ENCODE assay signal across 12 cellular contexts in genomic region chr11:102664001-102664752, GRCh38. TPM values are rescaled to one million over a fixed set of nuclear protein-coding genes. Genes with fewer than 3 reads are reported as not detected.
DNase-seq lines count a peak whose midpoint lies in the region; TF ChIP-seq lines count a peak whose summit lies in the region.
"Had no signal": no experiment of that assay in that cellular context is flagged by ENCODE, and none has a peak within 500 bp of the region (broad histone marks: within the 10 kb centered on the region; RNA-seq: fewer than 3 reads in every experiment).

No MANE protein-coding gene starts in this region.

- H3K23ac ChIP-seq in trophoblast cell (ENCODE audit: low read length) = no peak overlapping the region

- H3K4me1 ChIP-seq in ascending aorta (no peaks in the 10 kb centered on the region), trophoblast cell (ENCODE audit: control insufficient read depth in 1 of 2, insufficient read depth in 2 of 2, low read length in 2 of 2) (peaks cover 0 to 2% of the 10 kb centered on the region in 2 experiments)

- H3K4ac ChIP-seq in trophoblast cell (ENCODE audit: low read depth, low read length) = no peak overlapping the region

- intact Hi-C loops in ascending aorta (cut with DNase I) = loop anchor here (10.0 kb wide), 1 partner anchor 319 kb away; the partner anchor contains the start of gene BIRC2

- H4K8ac ChIP-seq in trophoblast cell (ENCODE audit: low read depth, low read length) = no peak overlapping the region

- no peak overlapping the region for H2AK5ac ChIP-seq in trophoblast cell (ENCODE audit: low read length)

- H2BK5ac ChIP-seq in trophoblast cell (ENCODE audit: low read depth, low read length, poor library complexity) = no peak overlapping the region

- H3K4me3 ChIP-seq in astrocyte of the cerebellum (ENCODE audit: low read depth, low read length) (no peak overlapping the region), ascending aorta (no peak overlapping the region), trophoblast cell (ENCODE audit: low read depth, low read length) (no peak overlapping the region)

- H3K36me3 ChIP-seq in ascending aorta = no peaks in the 10 kb centered on the region
- no peaks in the 10 kb centered on the region for H3K36me3 ChIP-seq in trophoblast cell (ENCODE audit: control insufficient read depth in 1 of 2, insufficient read depth in 2 of 2, low read length in 2 of 2)
- H3K36me3 ChIP-seq: neutrophil had no signal

- H2AFZ ChIP-seq in trophoblast cell (ENCODE audit: insufficient read depth, low read length, poor library complexity) = no peak overlapping the region

- no peaks in the 10 kb centered on the region for H3K27me3 ChIP-seq in ascending aorta
- no peaks in the 10 kb centered on the region for H3K27me3 ChIP-seq in trophoblast cell (ENCODE audit: insufficient read depth, low read length)

- no peaks in the 10 kb centered on the region for H3K79me1 ChIP-seq in trophoblast cell (ENCODE audit: low read length)

- no peaks in the 10 kb centered on the region for H3K79me2 ChIP-seq in trophoblast cell (ENCODE audit: control insufficient read depth, insufficient read depth, low read length, poor library complexity)

- peak; percentile 10 to 15 for DNase-seq in activated CD4-positive, alpha-beta T cell treated with anti-CD3 and anti-CD28 coated beads, Interleukin-2, amount 50 U/mL, for 48 hours
- DNase-seq in activated CD4-positive, alpha-beta T cell treated with anti-CD3 and anti-CD28 coated beads, Interleukin-2, amount 50 U/mL, for 4 hours = no peak
- DNase-seq in HT-29 (ENCODE audit: low spot score) (peak; percentile 25), astrocyte of the cerebellum (ENCODE audit: low read depth) (no peak), ascending aorta (ENCODE audit: low spot score in 2 of 2) (no peak), trophoblast cell (no peak)
- peak; percentile 19 for DNase-seq in stimulated activated CD4-positive, alpha-beta T cell treated with anti-CD3 and anti-CD28 coated beads, Interleukin-1b, Interleukin-23, amount 100 ng/mL, for 48 hours
- no peak for DNase-seq in T-helper 2 cell treated with Interferon-gamma antibody and Interleukin-4, amounts not matched to agents 5 μg/mL and 100 μg/mL, for 36 hours (ENCODE audit: low spot score)

- H3K4me3 Mint-ChIP-seq in T-helper 2 cell treated with Interferon-gamma antibody and Interleukin-4, amounts not matched to agents 5 μg/mL and 100 μg/mL, for 36 hours = no peak overlapping the region
- H3K4me3 Mint-ChIP-seq: CD8-positive, alpha-beta T cell; T-helper 1 cell treated with Interleukin-12 subunit alpha and Interleukin-12 subunit beta and Interleukin-4 antibody, amounts not matched to agents 30 μg/mL and 1 μg/mL, for 36 hours had no signal

- H3K36me3 Mint-ChIP-seq in T-helper 2 cell treated with Interferon-gamma antibody and Interleukin-4, amounts not matched to agents 5 μg/mL and 100 μg/mL, for 36 hours (ENCODE audit: low read depth) = no peaks in the 10 kb centered on the region
- H3K36me3 Mint-ChIP-seq: CD8-positive, alpha-beta T cell had no signal

- H3K4me1 Mint-ChIP-seq in T-helper 2 cell treated with Interferon-gamma antibody and Interleukin-4, amounts not matched to agents 5 μg/mL and 100 μg/mL, for 36 hours (ENCODE audit: low read depth) = no peaks in the 10 kb centered on the region

- H3K18ac ChIP-seq in trophoblast cell (ENCODE audit: low read length) = no peak overlapping the region

- no peaks in the 10 kb centered on the region for H3K9me3 ChIP-seq in ascending aorta
- no peaks in the 10 kb centered on the region for H3K9me3 ChIP-seq in trophoblast cell (ENCODE audit: insufficient read depth, low read depth, low read length)
- H3K9me3 ChIP-seq: neutrophil had no signal

- H2BK120ac ChIP-seq in trophoblast cell (ENCODE audit: insufficient read depth, low read length, poor library complexity) = no peak overlapping the region

- no peak overlapping the region for H3K27ac ChIP-seq in ascending aorta
- H3K27ac ChIP-seq in trophoblast cell (ENCODE audit: low read depth, low read length) = no peak overlapping the region
- H3K27ac ChIP-seq: neutrophil had no signal

- H2BK12ac ChIP-seq in trophoblast cell (ENCODE audit: low read length) = no peak overlapping the region

- no peak overlapping the region for H3K4me2 ChIP-seq in trophoblast cell (ENCODE audit: low read length)

- H4K12ac ChIP-seq in trophoblast cell (ENCODE audit: low read depth, low read length) = no peak overlapping the region

- WGBS in trophoblast cell (ENCODE audit: extremely low coverage, insufficient coverage, insufficient read length) = no CpG with 5 or more reads among the region's 13 CpGs

- TF ChIP-seq CTCF in astrocyte of the cerebellum (IDR thresholded peaks at IDR 0.05; ENCODE audit: low read depth, low read length, missing control alignments) (peak; percentile 31), ascending aorta (IDR thresholded peaks at IDR 0.05) (no peak)

- H3K9me3 Mint-ChIP-seq in T-helper 2 cell treated with Interferon-gamma antibody and Interleukin-4, amounts not matched to agents 5 μg/mL and 100 μg/mL, for 36 hours = no peaks in the 10 kb centered on the region
- H3K9me3 Mint-ChIP-seq: CD8-positive, alpha-beta T cell; T-helper 1 cell treated with Interleukin-12 subunit alpha and Interleukin-12 subunit beta and Interleukin-4 antibody, amounts not matched to agents 30 μg/mL and 1 μg/mL, for 36 hours had no signal

- peaks cover 12% of the 10 kb centered on the region for H3K27me3 Mint-ChIP-seq in T-helper 2 cell treated with Interferon-gamma antibody and Interleukin-4, amounts not matched to agents 5 μg/mL and 100 μg/mL, for 36 hours (ENCODE audit: low read depth)

- H3K9ac ChIP-seq in trophoblast cell (ENCODE audit: low read length) = no peak overlapping the region

- no peak overlapping the region for H3K14ac ChIP-seq in trophoblast cell (ENCODE audit: low read length)

- no peak overlapping the region for H4K91ac ChIP-seq in trophoblast cell (ENCODE audit: low read depth, low read length)

- in situ Hi-C loops in astrocyte of the cerebellum (cut with HindIII; ENCODE audit: low sequenced_read_pairs) = no loop called here

- H3K27ac Mint-ChIP-seq in T-helper 2 cell treated with Interferon-gamma antibody and Interleukin-4, amounts not matched to agents 5 μg/mL and 100 μg/mL, for 36 hours = no peak overlapping the region
- H3K27ac Mint-ChIP-seq: CD8-positive, alpha-beta T cell; T-helper 1 cell treated with Interleukin-12 subunit alpha and Interleukin-12 subunit beta and Interleukin-4 antibody, amounts not matched to agents 30 μg/mL and 1 μg/mL, for 36 hours had no signal

RNA-seq across cellular contexts. Expression of gene MMP20, which starts 39.0 kb away (rescaled TPM):
- not detected in 2 replicates for total RNA-seq in HT-29 (2014; rRNA removed; shearing (Covaris generic))
- total RNA-seq in ascending aorta = not detected
- 0.04 and 0.12 TPM in 2 replicates for polyA plus RNA-seq in trophoblast cell (2013)
- total RNA-seq: CD8-positive, alpha-beta T cell; temporal lobe had no signal

RNA-seq across cellular contexts. Expression of gene MMP27, which starts 41.4 kb away (rescaled TPM):
- total RNA-seq in HT-29 (2014; rRNA removed; shearing (Covaris generic)) = not detected in 2 replicates
- not detected for total RNA-seq in ascending aorta
- not detected in 2 replicates for polyA plus RNA-seq in trophoblast cell (2013)
- total RNA-seq: CD8-positive, alpha-beta T cell; temporal lobe had no signal

Comparison
In these comparisons a context has a peak if more than half of its experiments do, and no peak if none do; other contexts are left out.
1. DNase-seq: peak in activated CD4-positive, alpha-beta T cell treated with anti-CD3 and anti-CD28 coated beads, Interleukin-2, amount 50 U/mL, for 48 hours (2 of 2), HT-29 (single experiment) and stimulated activated CD4-positive, alpha-beta T cell treated with anti-CD3 and anti-CD28 coated beads, Interleukin-1b, Interleukin-23, amount 100 ng/mL, for 48 hours (single experiment); none in activated CD4-positive, alpha-beta T cell treated with anti-CD3 and anti-CD28 coated beads, Interleukin-2, amount 50 U/mL, for 4 hours (0 of 2), astrocyte of the cerebellum (single experiment), ascending aorta (0 of 2), trophoblast cell (0 of 2) and T-helper 2 cell treated with Interferon-gamma antibody and Interleukin-4, amounts not matched to agents 5 μg/mL and 100 μg/mL, for 36 hours (single experiment).